In the genomic region with DNA sequence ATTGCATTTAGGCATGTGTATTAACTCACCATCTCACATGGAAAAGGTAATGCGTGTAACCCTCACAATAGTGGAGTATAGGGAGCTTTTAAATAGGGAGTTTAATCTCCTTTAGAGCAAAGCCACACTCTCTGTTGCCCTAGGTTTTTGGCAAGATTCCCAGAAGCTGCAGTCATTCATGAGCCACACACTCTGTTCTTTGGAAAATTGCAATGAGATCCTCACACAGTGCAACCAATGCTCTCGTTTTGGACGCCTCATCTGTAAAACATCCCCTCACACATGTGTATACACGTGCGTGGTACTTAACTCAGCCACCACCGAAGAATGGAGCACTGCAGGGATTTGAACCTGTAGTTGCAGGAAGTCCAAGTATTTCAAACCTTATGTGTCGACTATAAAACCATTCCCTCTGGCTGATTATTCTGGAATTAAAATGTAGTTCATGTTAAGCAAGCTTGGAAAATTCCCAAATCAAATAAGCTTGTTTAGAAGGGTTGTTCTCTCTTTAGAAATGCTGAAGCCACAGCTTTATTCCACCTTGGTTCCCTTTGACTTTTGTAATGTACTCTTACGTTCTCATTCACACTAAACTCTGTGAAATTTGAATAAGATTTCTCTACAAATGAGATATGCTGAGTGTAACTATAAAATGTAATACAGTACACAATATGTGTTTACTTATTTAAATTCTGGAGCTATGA, we compare ENCODE assay signal across 9 cellular contexts.
A peak's percentile ranks its signal among the peaks of the same experiment; 100 is the strongest.
DNase-seq lines count a peak whose midpoint lies in the region; ATAC-seq, FAIRE-seq and TF ChIP-seq lines count a peak whose summit lies in the region.
"Had no signal": no experiment of that assay in that cellular context is flagged by ENCODE, and none has a peak within 500 bp of the region (broad histone marks: within the 10 kb centered on the region; RNA-seq: fewer than 3 reads in every experiment).

No MANE protein-coding gene starts in this region.

- H3K27ac ChIP-seq in 22Rv1 = peak overlapping the region; percentile 68
- H3K27ac ChIP-seq: Peyer's patch had no signal

- ATAC-seq in HG03097 (IDR thresholded peaks at IDR 0.05; ENCODE audit: low FRiP score, unreplicated experiment) = no peak

- FAIRE-seq in GM12891 (lab: Jason Lieb, UNC) = no peak

- DNase-seq in LHCN-M2 (ENCODE audit: low read depth) (peak; percentile 82), NCI-H82 treated with DMSO at 0.1 percent for 48 hours (lab: John Stamatoyannopoulos, UW; ENCODE audit: unreplicated experiment) (peak; percentile 90), fibroblast of mammary gland (ENCODE audit: low read depth) (peak; percentile 66), T-helper 2 cell (no peak), GM12891 (ENCODE audit: insufficient read length, low spot score) (no peak), HuH-7 (ENCODE audit: low spot score) (no peak)
- DNase-seq: Peyer's patch had no signal

- TF ChIP-seq CTCF in 22Rv1 (IDR thresholded peaks at IDR 0.05) (no peak), fibroblast of mammary gland (conservative IDR thresholded peaks at IDR 0.05; ENCODE audit: control insufficient read depth, insufficient read depth, low read depth, low read length) (no peak)

- no peak overlapping the region for H3K4me3 ChIP-seq in fibroblast of mammary gland (ENCODE audit: control insufficient read depth, low read depth, low read length)
- H3K4me3 ChIP-seq: Peyer's patch had no signal

- TF ChIP-seq POLR2A in GM12891 (IDR thresholded peaks at IDR 0.05; ENCODE audit: low read depth, low read length) = no peak

TF ChIP-seq in GM12891, 5 proteins besides CTCF, POLR2A, EP300 and RAD21:
- TF ChIP-seq POU2F2 (IDR thresholded peaks at IDR 0.05; ENCODE audit: low read depth, low read length) (no peak), PAX5 (IDR thresholded peaks at IDR 0.05; ENCODE audit: insufficient read depth, low read length, severe bottlenecking) (no peak), SPI1 (IDR thresholded peaks at IDR 0.05; ENCODE audit: low read depth, low read length) (no peak)

Comparison
In these comparisons a context has a peak if more than half of its experiments do, and no peak if none do; other contexts are left out.
1. DNase-seq: peak in LHCN-M2 (single experiment), NCI-H82 treated with DMSO at 0.1 percent for 48 hours (single experiment) and fibroblast of mammary gland (single experiment); none in T-helper 2 cell (0 of 5), GM12891 (single experiment) and HuH-7 (single experiment).